In the genomic region with DNA sequence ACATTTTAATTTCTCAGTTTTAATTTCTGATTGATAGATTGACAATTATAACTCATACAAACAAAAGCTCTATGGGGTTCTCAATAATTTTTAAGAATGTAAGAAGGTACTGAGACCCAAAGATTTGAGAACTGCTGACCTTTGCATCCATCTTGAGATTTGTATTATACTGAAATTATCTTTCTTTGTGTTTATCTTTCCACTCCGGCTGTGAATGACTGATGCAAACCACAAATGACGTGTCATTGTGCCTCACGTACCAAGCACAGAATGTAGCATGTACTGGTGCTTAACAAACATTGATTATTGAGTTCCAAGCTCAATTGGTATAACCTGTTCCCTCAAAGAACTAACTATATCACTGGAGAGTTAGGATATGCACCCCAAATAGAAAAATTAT, we compare ENCODE assay signal across 1 cellular context.
TF ChIP-seq lines count a peak whose summit lies in the region.

No MANE protein-coding gene starts in this region.

TF ChIP-seq in endothelial cell of umbilical vein, 7 proteins besides CTCF, POLR2A, EP300 and RAD21:
- peak; percentile 30 for TF ChIP-seq GATA2 (IDR thresholded peaks at IDR 0.05; ENCODE audit: insufficient read depth, insufficient read length, low read depth, low read length)
- peak; percentile 32 for TF ChIP-seq FOS (IDR thresholded peaks at IDR 0.05; ENCODE audit: borderline replicate concordance, insufficient read depth, low read length)
- no peak for TF ChIP-seq MYC (IDR thresholded peaks at IDR 0.05; ENCODE audit: low read depth, low read length)
TF ChIP-seq in endothelial cell of umbilical vein: peak in this region for 2.
